9 cellular contexts compared by ENCODE assay signal in genomic region chr9:88322906-88323566, GRCh38.
A peak's percentile ranks its signal among the peaks of the same experiment; 100 is the strongest.
DNase-seq lines count a peak whose midpoint lies in the region; ATAC-seq, FAIRE-seq and TF ChIP-seq lines count a peak whose summit lies in the region.
"Had no signal": no experiment of that assay in that cellular context is flagged by ENCODE, and none has a peak within 500 bp of the region (broad histone marks: within the 10 kb centered on the region; RNA-seq: fewer than 3 reads in every experiment).

No MANE protein-coding gene starts in this region.

- no peaks in the 10 kb centered on the region for H3K36me3 ChIP-seq in gastrocnemius medialis
- H3K36me3 ChIP-seq in MG63 = no peaks in the 10 kb centered on the region
- H3K36me3 ChIP-seq: cardiac muscle cell had no signal

- FAIRE-seq in HTR-8/SVneo (lab: Jason Lieb, UNC) = no peak

- H3K27me3 ChIP-seq in gastrocnemius medialis (no peaks in the 10 kb centered on the region), MG63 (no peaks in the 10 kb centered on the region)
- H3K27me3 ChIP-seq: cardiac muscle cell had no signal

- in situ Hi-C loops in astrocyte of the spinal cord (cut with HindIII; ENCODE audit: low sequenced_read_pairs) = no loop called here
- in situ Hi-C loops in gastrocnemius medialis (cut with MboI; ENCODE audit: low sequenced_read_pairs in 4 of 4) = no loop called here

- H3K4me3 Mint-ChIP-seq in T-helper 2 cell treated with Interferon-gamma antibody and Interleukin-4, amounts not matched to agents 5 μg/mL and 100 μg/mL, for 36 hours = peak overlapping the region; percentile 53

- H3K9me3 ChIP-seq in gastrocnemius medialis = no peaks in the 10 kb centered on the region
- H3K9me3 ChIP-seq in MG63 = no peaks in the 10 kb centered on the region

- H3K4me1 Mint-ChIP-seq in T-helper 2 cell treated with Interferon-gamma antibody and Interleukin-4, amounts not matched to agents 5 μg/mL and 100 μg/mL, for 36 hours (ENCODE audit: low read depth) = peaks cover 54% of the 10 kb centered on the region

- H3K27me3 Mint-ChIP-seq in T-helper 2 cell treated with Interferon-gamma antibody and Interleukin-4, amounts not matched to agents 5 μg/mL and 100 μg/mL, for 36 hours (ENCODE audit: low read depth) = no peaks in the 10 kb centered on the region

- peaks cover 7% of the 10 kb centered on the region for H3K9me3 Mint-ChIP-seq in T-helper 2 cell treated with Interferon-gamma antibody and Interleukin-4, amounts not matched to agents 5 μg/mL and 100 μg/mL, for 36 hours

- H3K36me3 Mint-ChIP-seq in T-helper 2 cell treated with Interferon-gamma antibody and Interleukin-4, amounts not matched to agents 5 μg/mL and 100 μg/mL, for 36 hours (ENCODE audit: low read depth) = peaks cover 13% of the 10 kb centered on the region

- TF ChIP-seq POLR2A in gastrocnemius medialis (IDR thresholded peaks at IDR 0.05) = no peak

- no peak overlapping the region for H3K27ac ChIP-seq in gastrocnemius medialis
- H3K27ac ChIP-seq: cardiac muscle cell had no signal

- H3K4me3 ChIP-seq in astrocyte of the spinal cord (ENCODE audit: low read depth, low read length) (no peak overlapping the region), gastrocnemius medialis (no peak overlapping the region), MG63 (no peak overlapping the region)
- H3K4me3 ChIP-seq: cardiac muscle cell had no signal

- H3K27ac Mint-ChIP-seq in T-helper 2 cell treated with Interferon-gamma antibody and Interleukin-4, amounts not matched to agents 5 μg/mL and 100 μg/mL, for 36 hours = peak overlapping the region; percentile 90

- no peaks in the 10 kb centered on the region for H3K4me1 ChIP-seq in gastrocnemius medialis

- DNase-seq in H4 (ENCODE audit: low spot score) (peak; percentile 44), astrocyte of the spinal cord (ENCODE audit: low read depth, low spot score) (peak; percentile 51), gastrocnemius medialis (no peak), MG63 (no peak), foreskin melanocyte (no peak), HTR-8/SVneo (ENCODE audit: insufficient read length, low spot score) (no peak)
- DNase-seq in T-helper 2 cell treated with Interferon-gamma antibody and Interleukin-4, amounts not matched to agents 5 μg/mL and 100 μg/mL, for 36 hours (ENCODE audit: low spot score) = peak; percentile 63
- DNase-seq in stimulated activated CD8-positive, alpha-beta memory T cell treated with anti-CD3 and anti-CD28 coated beads, Interleukin-4, amount 100 ng/mL, for 24 hours (ENCODE audit: low read depth) = peak; percentile 14

- no peak for TF ChIP-seq CTCF in astrocyte of the spinal cord (IDR thresholded peaks at IDR 0.05; ENCODE audit: low read depth, low read length)
- no peak for TF ChIP-seq CTCF in gastrocnemius medialis (IDR thresholded peaks at IDR 0.05 in 4 of 5, conservative IDR thresholded peaks at IDR 0.05 in 1 of 5)

- no peak for ATAC-seq in gastrocnemius medialis

- intact Hi-C loops in gastrocnemius medialis (cut with DNase I; ENCODE audit: low total_unique reads) = no loop called here

Comparison
In these comparisons a context has a peak if more than half of its experiments do, and no peak if none do; other contexts are left out.
1. DNase-seq: peak in H4 (single experiment), T-helper 2 cell treated with Interferon-gamma antibody and Interleukin-4, amounts not matched to agents 5 μg/mL and 100 μg/mL, for 36 hours (single experiment), astrocyte of the spinal cord (single experiment) and stimulated activated CD8-positive, alpha-beta memory T cell treated with anti-CD3 and anti-CD28 coated beads, Interleukin-4, amount 100 ng/mL, for 24 hours (single experiment); none in gastrocnemius medialis (0 of 2), MG63 (single experiment), foreskin melanocyte (single experiment) and HTR-8/SVneo (single experiment).